Comparison of ENCODE assay signal across 1 cellular context in genomic region chr18:76679259-76679658, GRCh38.
TF ChIP-seq lines count a peak whose summit lies in the region.

No MANE protein-coding gene starts in this region.

TF ChIP-seq in K562, 482 proteins besides CTCF, POLR2A, EP300 and RAD21:
- TF ChIP-seq HDAC8 (tag; IDR thresholded peaks at IDR 0.05) (no peak), PTBP1 (IDR thresholded peaks at IDR 0.05; ENCODE audit: low read depth, low read length) (no peak), RBM14 (IDR thresholded peaks at IDR 0.05; ENCODE audit: borderline replicate concordance, insufficient read depth, low read depth, low read length) (no peak), RFX1 (IDR thresholded peaks at IDR 0.05) (no peak), TRIM28 (IDR thresholded peaks at IDR 0.05) (no peak), E2F1 (CRISPR knock-in tag; IDR thresholded peaks at IDR 0.05) (no peak), DIDO1 (tag; IDR thresholded peaks at IDR 0.05; ENCODE audit: low read depth) (no peak), NCOA4 (IDR thresholded peaks at IDR 0.05; ENCODE audit: partially characterized antibody) (no peak), CREB1 (IDR thresholded peaks at IDR 0.05) (no peak), CREB1 (CRISPR knock-in tag; IDR thresholded peaks at IDR 0.05) (no peak), DLX4 (CRISPR knock-in tag; IDR thresholded peaks at IDR 0.05) (no peak), ZNF197 (CRISPR knock-in tag; IDR thresholded peaks at IDR 0.05; ENCODE audit: low read depth) (no peak), EWSR1 (IDR thresholded peaks at IDR 0.05; ENCODE audit: borderline replicate concordance, low read depth, partially characterized antibody) (no peak), CGGBP1 (CRISPR knock-in tag; IDR thresholded peaks at IDR 0.05) (no peak), AFF1 (IDR thresholded peaks at IDR 0.05; ENCODE audit: low read depth in 1 of 2, partially characterized antibody in 2 of 2) (no peak), HMG20B (CRISPR knock-in tag; IDR thresholded peaks at IDR 0.05) (no peak), ZNF785 (CRISPR knock-in tag; IDR thresholded peaks at IDR 0.05) (no peak), SMARCC2 (IDR thresholded peaks at IDR 0.05; ENCODE audit: low read depth) (no peak)
